Comparison of ENCODE assay signal across 24 cellular contexts in genomic region chr9:529721-530120, GRCh38.
"Had no signal": no experiment of that assay in that cellular context is flagged by ENCODE, and none has a peak within 500 bp of the region (broad histone marks: within the 10 kb centered on the region; RNA-seq: fewer than 3 reads in every experiment).

No MANE protein-coding gene starts in this region.

- ATAC-seq: gastroesophageal sphincter, heart left ventricle, left lobe of liver had no signal

- DNase-seq: activated CD4-positive, alpha-beta T cell treated with anti-CD3 and anti-CD28 coated beads for 4 hours; activated CD4-positive, alpha-beta T cell treated with anti-CD3 and anti-CD28 coated beads, Interleukin-2, amount 50 U/mL, for 48 hours; activated CD4-positive, CD25-positive, alpha-beta regulatory T cell; activated CD8-positive, alpha-beta memory T cell treated with anti-CD3 and anti-CD28 coated beads, Interleukin-2, amount 50 U/mL, for 48 hours; activated naive CD4-positive, alpha-beta T cell treated with Interleukin-2 at 50 U/mL for 16 hours; activated naive CD8-positive, alpha-beta T cell treated with anti-CD3 and anti-CD28 coated beads, Interleukin-2, amount 10 ng/mL, durations not matched to agents 7 days and 5 days; activated T-cell treated with anti-CD3 and anti-CD28 coated beads, Interleukin-2, amount 50 U/mL, for 48 hours; heart left ventricle; kidney; midbrain; ovary; spleen; stimulated activated CD4-positive, alpha-beta T cell treated with anti-CD3 and anti-CD28 coated beads, Interleukin-4, amount 100 ng/mL, for 1 hour; stimulated activated naive CD4-positive, alpha-beta T cell; T1000 had no signal

- H3K27me3 Mint-ChIP-seq: type B pancreatic cell had no signal

- H3K36me3 Mint-ChIP-seq: activated naive CD8-positive, alpha-beta T cell treated with anti-CD3 and anti-CD28 coated beads, Interleukin-2, amount 10 ng/mL, durations not matched to agents 7 days and 5 days; type B pancreatic cell had no signal

- H3K9me3 Mint-ChIP-seq: activated naive CD8-positive, alpha-beta T cell treated with anti-CD3 and anti-CD28 coated beads, Interleukin-2, amount 10 ng/mL, durations not matched to agents 7 days and 5 days; nephron; T-helper 1 cell treated with Interleukin-12 subunit alpha and Interleukin-12 subunit beta and Interleukin-4 antibody, amounts not matched to agents 30 μg/mL and 1 μg/mL, for 36 hours; type B pancreatic cell had no signal

- H3K4me1 Mint-ChIP-seq: activated naive CD8-positive, alpha-beta T cell treated with anti-CD3 and anti-CD28 coated beads, Interleukin-2, amount 10 ng/mL, durations not matched to agents 7 days and 5 days had no signal

- H3K4me3 Mint-ChIP-seq: activated naive CD8-positive, alpha-beta T cell treated with anti-CD3 and anti-CD28 coated beads, Interleukin-2, amount 10 ng/mL, durations not matched to agents 7 days and 5 days; nephron; T-helper 1 cell treated with Interleukin-12 subunit alpha and Interleukin-12 subunit beta and Interleukin-4 antibody, amounts not matched to agents 30 μg/mL and 1 μg/mL, for 36 hours; type B pancreatic cell had no signal

- FAIRE-seq: kidney had no signal

- H3K27ac Mint-ChIP-seq: activated naive CD8-positive, alpha-beta T cell treated with anti-CD3 and anti-CD28 coated beads, Interleukin-2, amount 10 ng/mL, durations not matched to agents 7 days and 5 days; nephron; T-helper 1 cell treated with Interleukin-12 subunit alpha and Interleukin-12 subunit beta and Interleukin-4 antibody, amounts not matched to agents 30 μg/mL and 1 μg/mL, for 36 hours; type B pancreatic cell had no signal

- H3K27ac ChIP-seq: cardiac muscle cell, neutrophil, ovary, prostate gland, spleen, vagina had no signal
